16 cellular contexts compared by ENCODE assay signal in genomic region chr12:88266851-88267360, GRCh38.
DNase-seq lines count a peak whose midpoint lies in the region; ATAC-seq and FAIRE-seq lines count a peak whose summit lies in the region.
"Had no signal": no experiment of that assay in that cellular context is flagged by ENCODE, and none has a peak within 500 bp of the region (broad histone marks: within the 10 kb centered on the region; RNA-seq: fewer than 3 reads in every experiment).

No MANE protein-coding gene starts in this region.

- H4K20me1 ChIP-seq in GM23248 (ENCODE audit: insufficient read depth): no peaks in the 10 kb centered on the region

- no peaks in the 10 kb centered on the region for H3F3A ChIP-seq in GM23248 (ENCODE audit: insufficient read depth)

- H3K27ac ChIP-seq in GM23248: no peak overlapping the region
- H3K27ac ChIP-seq: HL-60, suprapubic skin had no signal

- H3K9ac ChIP-seq in GM23248: no peak overlapping the region

- no peaks in the 10 kb centered on the region for H3K79me2 ChIP-seq in GM23248 (ENCODE audit: insufficient read depth)

- H3K4me1 ChIP-seq in GM23248 (ENCODE audit: insufficient read depth): no peaks in the 10 kb centered on the region
- H3K4me1 ChIP-seq: suprapubic skin had no signal

- H3K36me3 ChIP-seq in GM23248 (ENCODE audit: low read depth): no peaks in the 10 kb centered on the region
- H3K36me3 ChIP-seq: suprapubic skin had no signal

- no peaks in the 10 kb centered on the region for H3K27me3 ChIP-seq in GM23248 (replicated peaks; ENCODE audit: insufficient read depth)
- H3K27me3 ChIP-seq: suprapubic skin had no signal

- H3K9me3 ChIP-seq in GM23248 (ENCODE audit: low read depth): no peaks in the 10 kb centered on the region
- H3K9me3 ChIP-seq: suprapubic skin had no signal

- no peak overlapping the region for H2AFZ ChIP-seq in GM23248

- WGBS in GM23248 (ENCODE audit: low coverage in 1 of 2, low lambda C conversion rate in 2 of 2, missing lambda C conversion rate in 2 of 2), 2 experiments: 53 to 69% methylated on average over 2 of the region's 2 CpGs

- ATAC-seq in GM19452 (IDR thresholded peaks at IDR 0.05; ENCODE audit: unreplicated experiment): no peak
- ATAC-seq: activated naive CD4-positive, alpha-beta T cell treated with anti-CD3 and anti-CD28 coated beads, Interleukin-2, amount 50 U/mL, for 72 hours; activated T-cell treated with anti-CD3 and anti-CD28 coated beads, Interleukin-2, amount 50 U/mL, for 72 hours; effector memory CD8-positive, alpha-beta T cell had no signal

- H3K4me3 ChIP-seq in GM23248: no peak overlapping the region
- H3K4me3 ChIP-seq: suprapubic skin had no signal

- no peak for FAIRE-seq in urothelium cell line (lab: Jason Lieb, UNC)

- DNase-seq in AG20443 (ENCODE audit: low spot score): peak; percentile 8
- peak; percentile 8 for DNase-seq in GM23248
- peak; percentile 85 for DNase-seq in NCI-H748 (lab: John Stamatoyannopoulos, UW; ENCODE audit: unreplicated experiment)
- DNase-seq in foreskin melanocyte: peak; percentile 72
- no peak for DNase-seq in GOT3 (lab: John Stamatoyannopoulos, UW)
- no peak for DNase-seq in urothelium cell line (ENCODE audit: low spot score)
- DNase-seq: activated CD4-positive, alpha-beta T cell treated with anti-CD3 and anti-CD28 coated beads for 1 hour; activated T-cell treated with anti-CD3 and anti-CD28 coated beads, Interleukin-2, amount 50 U/mL, for 72 hours; effector memory CD8-positive, alpha-beta T cell; H9; NCI-H2171; RPMI8226 had no signal

- H3K9me2 ChIP-seq in GM23248 (ENCODE audit: insufficient read depth): no peaks in the 10 kb centered on the region

- no peak overlapping the region for H3K4me2 ChIP-seq in GM23248 (ENCODE audit: unreplicated experiment)

- in situ Hi-C loops in GM23248 (cut with MboI): no loop called here

Comparison
In these comparisons a context has a peak if more than half of its experiments do, and no peak if none do; other contexts are left out.
1. DNase-seq: peak in AG20443 (single experiment), GM23248 (single experiment), NCI-H748 (single experiment) and foreskin melanocyte (single experiment); none in GOT3 (single experiment) and urothelium cell line (single experiment).